Comparison of ENCODE assay signal across 25 cellular contexts in genomic region chrX:35680940-35681346, GRCh38.
"Had no signal": no experiment of that assay in that cellular context is flagged by ENCODE, and none has a peak within 500 bp of the region (broad histone marks: within the 10 kb centered on the region; RNA-seq: fewer than 3 reads in every experiment).

No MANE protein-coding gene starts in this region.

- H3K4me1 ChIP-seq: colonic mucosa, esophagus squamous epithelium, gastrocnemius medialis, heart right ventricle, left lung, lower lobe of right lung had no signal

- H3K36me3 ChIP-seq: colonic mucosa, esophagus squamous epithelium, gastrocnemius medialis, heart right ventricle, left lung, lower lobe of right lung had no signal

- DNase-seq: colonic mucosa; cortex of kidney; effector CD8-positive, alpha-beta T cell; effector memory CD8-positive, alpha-beta T cell; endodermal cell; erythroblast; esophagus squamous epithelium; foreskin fibroblast; foreskin melanocyte; gastrocnemius medialis; glutamatergic neuron; head of caudate nucleus; heart right ventricle; hippocampal formation; left cardiac atrium; left lung; left ventricle myocardium superior; lower lobe of right lung; mesendoderm; midbrain; naive thymus-derived CD4-positive, alpha-beta T cell had no signal

- H3K27me3 ChIP-seq: colonic mucosa, esophagus squamous epithelium, gastrocnemius medialis, heart right ventricle, left lung had no signal

- H3K4me3 ChIP-seq: colonic mucosa, esophagus squamous epithelium, gastrocnemius medialis, heart right ventricle, left lung, lower lobe of right lung had no signal

- ATAC-seq: effector memory CD8-positive, alpha-beta T cell; esophagus mucosa; gastrocnemius medialis; heart right ventricle; left cardiac atrium; left lung; left ventricle myocardium superior; lower lobe of right lung; naive thymus-derived CD4-positive, alpha-beta T cell had no signal

- H3K9me3 ChIP-seq: colonic mucosa, esophagus squamous epithelium, gastrocnemius medialis, heart right ventricle, left lung, lower lobe of right lung had no signal

- FAIRE-seq: endometrium, keratinocyte had no signal

- H3K27ac ChIP-seq: colonic mucosa, epithelial cell of prostate, esophagus squamous epithelium, gastrocnemius medialis, heart right ventricle, left lung, lower lobe of right lung had no signal
